Comparison of ENCODE assay signal across 1 cellular context in the genomic region with DNA sequence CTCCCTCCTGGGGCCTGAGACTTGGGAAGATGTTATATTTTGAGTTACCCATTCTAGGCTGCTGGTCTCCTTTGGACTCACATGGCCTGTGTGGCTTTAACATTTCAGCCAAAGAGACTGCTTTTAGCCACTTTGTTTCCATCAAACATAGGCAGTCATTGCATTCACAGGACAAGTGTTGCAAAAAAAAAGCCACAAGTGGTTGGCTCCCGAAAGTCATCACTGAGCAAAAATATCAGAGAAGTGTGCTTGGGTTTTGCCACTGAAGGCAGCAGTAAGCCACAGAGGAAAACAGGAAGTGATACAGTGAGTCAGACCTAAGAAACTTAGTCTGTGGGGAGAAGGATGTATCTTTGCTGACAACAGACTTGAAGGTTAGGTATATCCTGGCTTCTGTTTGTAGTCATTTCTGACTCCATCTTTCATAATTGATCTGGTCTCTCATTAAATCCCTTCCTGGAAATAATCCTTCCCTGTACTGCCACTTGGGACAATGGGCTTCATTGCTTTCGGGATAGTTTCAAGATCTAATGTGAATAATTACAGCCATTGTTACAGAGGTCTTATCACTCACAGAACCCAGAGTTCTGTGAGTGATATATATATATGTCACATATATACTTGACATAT.
TF ChIP-seq lines count a peak whose summit lies in the region.

No MANE protein-coding gene starts in this region.

TF ChIP-seq in K562, 482 proteins besides CTCF, POLR2A, EP300 and RAD21 (continued from another document and continues in another):
- TF ChIP-seq, protein P1, sequence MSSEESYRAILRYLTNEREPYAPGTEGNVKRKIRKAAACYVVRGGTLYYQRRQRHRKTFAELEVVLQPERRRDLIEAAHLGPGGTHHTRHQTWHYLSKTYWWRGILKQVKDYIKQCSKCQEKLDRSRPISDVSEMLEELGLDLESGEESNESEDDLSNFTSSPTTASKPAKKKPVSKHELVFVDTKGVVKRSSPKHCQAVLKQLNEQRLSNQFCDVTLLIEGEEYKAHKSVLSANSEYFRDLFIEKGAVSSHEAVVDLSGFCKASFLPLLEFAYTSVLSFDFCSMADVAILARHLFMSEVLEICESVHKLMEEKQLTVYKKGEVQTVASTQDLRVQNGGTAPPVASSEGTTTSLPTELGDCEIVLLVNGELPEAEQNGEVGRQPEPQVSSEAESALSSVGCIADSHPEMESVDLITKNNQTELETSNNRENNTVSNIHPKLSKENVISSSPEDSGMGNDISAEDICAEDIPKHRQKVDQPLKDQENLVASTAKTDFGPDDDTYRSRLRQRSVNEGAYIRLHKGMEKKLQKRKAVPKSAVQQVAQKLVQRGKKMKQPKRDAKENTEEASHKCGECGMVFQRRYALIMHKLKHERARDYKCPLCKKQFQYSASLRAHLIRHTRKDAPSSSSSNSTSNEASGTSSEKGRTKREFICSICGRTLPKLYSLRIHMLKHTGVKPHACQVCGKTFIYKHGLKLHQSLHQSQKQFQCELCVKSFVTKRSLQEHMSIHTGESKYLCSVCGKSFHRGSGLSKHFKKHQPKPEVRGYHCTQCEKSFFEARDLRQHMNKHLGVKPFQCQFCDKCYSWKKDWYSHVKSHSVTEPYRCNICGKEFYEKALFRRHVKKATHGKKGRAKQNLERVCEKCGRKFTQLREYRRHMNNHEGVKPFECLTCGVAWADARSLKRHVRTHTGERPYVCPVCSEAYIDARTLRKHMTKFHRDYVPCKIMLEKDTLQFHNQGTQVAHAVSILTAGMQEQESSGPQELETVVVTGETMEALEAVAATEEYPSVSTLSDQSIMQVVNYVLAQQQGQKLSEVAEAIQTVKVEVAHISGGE (CRISPR knock-in tag; IDR thresholded peaks at IDR 0.05): no peak
- TF ChIP-seq C11orf30 (IDR thresholded peaks at IDR 0.05; ENCODE audit: low read depth) (no peak), ZNF445 (CRISPR knock-in tag; IDR thresholded peaks at IDR 0.05; ENCODE audit: low read depth) (no peak), ATF6 (CRISPR knock-in tag; IDR thresholded peaks at IDR 0.05) (no peak), GABPA (tag; conservative IDR thresholded peaks at IDR 0.05; ENCODE audit: low read depth) (peak; percentile 70), SP2 (IDR thresholded peaks at IDR 0.05; ENCODE audit: extremely low read depth, low read depth, low read length, poor library complexity, severe bottlenecking) (no peak), GATAD2A (IDR thresholded peaks at IDR 0.05) (no peak), TAF9B (IDR thresholded peaks at IDR 0.05; ENCODE audit: partially characterized antibody) (no peak), NCOA2 (IDR thresholded peaks at IDR 0.05; ENCODE audit: partially characterized antibody in 2 of 2) (no peak), TCFL5 (CRISPR knock-in tag; conservative IDR thresholded peaks at IDR 0.05) (no peak), MTA1 (IDR thresholded peaks at IDR 0.05; ENCODE audit: borderline replicate concordance) (no peak), ZNF354B (CRISPR knock-in tag; IDR thresholded peaks at IDR 0.05) (no peak), ZBED1 (IDR thresholded peaks at IDR 0.05) (no peak), ZNF143 (CRISPR knock-in tag; IDR thresholded peaks at IDR 0.05) (no peak), BCOR (IDR thresholded peaks at IDR 0.05) (no peak), ATF1 (CRISPR knock-in tag; IDR thresholded peaks at IDR 0.05) (no peak), ATF1 (tag; IDR thresholded peaks at IDR 0.05) (0 out of 2 replicates have a peak, but pooled peaks have one; percentile 39), ZNF175 (CRISPR knock-in tag; IDR thresholded peaks at IDR 0.05; ENCODE audit: low read depth) (peak; percentile 93), POLR3A (IDR thresholded peaks at IDR 0.05; ENCODE audit: borderline replicate concordance, extremely low read depth, insufficient read depth, insufficient read length) (no peak), RFX1 (IDR thresholded peaks at IDR 0.05) (no peak), ZNF121 (CRISPR knock-in tag; conservative IDR thresholded peaks at IDR 0.05) (no peak), ZNF830 (CRISPR knock-in tag; IDR thresholded peaks at IDR 0.05) (no peak), NUFIP1 (IDR thresholded peaks at IDR 0.05; ENCODE audit: partially characterized antibody) (no peak), NEUROD1 (IDR thresholded peaks at IDR 0.05; ENCODE audit: borderline replicate concordance, low read depth, low read length, partially characterized antibody) (no peak), L3MBTL2 (IDR thresholded peaks at IDR 0.05) (no peak), ZNF24 (IDR thresholded peaks at IDR 0.05) (no peak), RBM15 (IDR thresholded peaks at IDR 0.05; ENCODE audit: insufficient read depth, low read length) (no peak), TCF7 (IDR thresholded peaks at IDR 0.05; ENCODE audit: borderline replicate concordance) (no peak), IRF2 (CRISPR knock-in tag; IDR thresholded peaks at IDR 0.05) (no peak), NFE2 (IDR thresholded peaks at IDR 0.05; ENCODE audit: low read depth) (peak; percentile 54; the same call in 1 of the 2 replicates), ZNF408 (CRISPR knock-in tag; IDR thresholded peaks at IDR 0.05; ENCODE audit: low read depth) (no peak), STAG1 (CRISPR knock-in tag; IDR thresholded peaks at IDR 0.05; ENCODE audit: borderline replicate concordance) (no peak), NFATC3 (IDR thresholded peaks at IDR 0.05) (no peak), ZNF586 (CRISPR knock-in tag; conservative IDR thresholded peaks at IDR 0.05) (no peak), ZNF316 (IDR thresholded peaks at IDR 0.05) (no peak), ZNF561 (CRISPR knock-in tag; conservative IDR thresholded peaks at IDR 0.05) (no peak), VEZF1 (CRISPR knock-in tag; IDR thresholded peaks at IDR 0.05) (peak; percentile 29; the same call in 1 of the 2 replicates), ZNF717 (CRISPR knock-in tag; IDR thresholded peaks at IDR 0.05) (no peak), KDM5B (IDR thresholded peaks at IDR 0.05; ENCODE audit: insufficient replicate concordance, low read depth, low read length) (no peak), MIER1 (IDR thresholded peaks at IDR 0.05; ENCODE audit: low read depth) (no peak), YY1 (IDR thresholded peaks at IDR 0.05; ENCODE audit: borderline replicate concordance in 1 of 3, control insufficient read depth in 1 of 3, extremely low read depth in 1 of 3, insufficient read depth in 3 of 3, insufficient read length in 1 of 3, insufficient replicate concordance in 2 of 3, low read depth in 1 of 3, low read length in 2 of 3) (no peak), ARID2 (IDR thresholded peaks at IDR 0.05) (no peak), ZSCAN32 (CRISPR knock-in tag; IDR thresholded peaks at IDR 0.05) (no peak), MAFF (IDR thresholded peaks at IDR 0.05; ENCODE audit: low read length) (no peak), ZNF12 (CRISPR knock-in tag; IDR thresholded peaks at IDR 0.05) (no peak), MTA2 (IDR thresholded peaks at IDR 0.05; ENCODE audit: low read depth) (no peak), ZBTB43 (CRISPR knock-in tag; IDR thresholded peaks at IDR 0.05) (no peak)
- TF ChIP-seq, protein P2, sequence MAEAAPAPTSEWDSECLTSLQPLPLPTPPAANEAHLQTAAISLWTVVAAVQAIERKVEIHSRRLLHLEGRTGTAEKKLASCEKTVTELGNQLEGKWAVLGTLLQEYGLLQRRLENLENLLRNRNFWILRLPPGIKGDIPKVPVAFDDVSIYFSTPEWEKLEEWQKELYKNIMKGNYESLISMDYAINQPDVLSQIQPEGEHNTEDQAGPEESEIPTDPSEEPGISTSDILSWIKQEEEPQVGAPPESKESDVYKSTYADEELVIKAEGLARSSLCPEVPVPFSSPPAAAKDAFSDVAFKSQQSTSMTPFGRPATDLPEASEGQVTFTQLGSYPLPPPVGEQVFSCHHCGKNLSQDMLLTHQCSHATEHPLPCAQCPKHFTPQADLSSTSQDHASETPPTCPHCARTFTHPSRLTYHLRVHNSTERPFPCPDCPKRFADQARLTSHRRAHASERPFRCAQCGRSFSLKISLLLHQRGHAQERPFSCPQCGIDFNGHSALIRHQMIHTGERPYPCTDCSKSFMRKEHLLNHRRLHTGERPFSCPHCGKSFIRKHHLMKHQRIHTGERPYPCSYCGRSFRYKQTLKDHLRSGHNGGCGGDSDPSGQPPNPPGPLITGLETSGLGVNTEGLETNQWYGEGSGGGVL (CRISPR knock-in tag; IDR thresholded peaks at IDR 0.05): no peak
- TF ChIP-seq, protein P3, sequence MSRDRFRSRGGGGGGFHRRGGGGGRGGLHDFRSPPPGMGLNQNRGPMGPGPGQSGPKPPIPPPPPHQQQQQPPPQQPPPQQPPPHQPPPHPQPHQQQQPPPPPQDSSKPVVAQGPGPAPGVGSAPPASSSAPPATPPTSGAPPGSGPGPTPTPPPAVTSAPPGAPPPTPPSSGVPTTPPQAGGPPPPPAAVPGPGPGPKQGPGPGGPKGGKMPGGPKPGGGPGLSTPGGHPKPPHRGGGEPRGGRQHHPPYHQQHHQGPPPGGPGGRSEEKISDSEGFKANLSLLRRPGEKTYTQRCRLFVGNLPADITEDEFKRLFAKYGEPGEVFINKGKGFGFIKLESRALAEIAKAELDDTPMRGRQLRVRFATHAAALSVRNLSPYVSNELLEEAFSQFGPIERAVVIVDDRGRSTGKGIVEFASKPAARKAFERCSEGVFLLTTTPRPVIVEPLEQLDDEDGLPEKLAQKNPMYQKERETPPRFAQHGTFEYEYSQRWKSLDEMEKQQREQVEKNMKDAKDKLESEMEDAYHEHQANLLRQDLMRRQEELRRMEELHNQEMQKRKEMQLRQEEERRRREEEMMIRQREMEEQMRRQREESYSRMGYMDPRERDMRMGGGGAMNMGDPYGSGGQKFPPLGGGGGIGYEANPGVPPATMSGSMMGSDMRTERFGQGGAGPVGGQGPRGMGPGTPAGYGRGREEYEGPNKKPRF (IDR thresholded peaks at IDR 0.05; ENCODE audit: low read depth, low read length): no peak
- TF ChIP-seq, protein P4, sequence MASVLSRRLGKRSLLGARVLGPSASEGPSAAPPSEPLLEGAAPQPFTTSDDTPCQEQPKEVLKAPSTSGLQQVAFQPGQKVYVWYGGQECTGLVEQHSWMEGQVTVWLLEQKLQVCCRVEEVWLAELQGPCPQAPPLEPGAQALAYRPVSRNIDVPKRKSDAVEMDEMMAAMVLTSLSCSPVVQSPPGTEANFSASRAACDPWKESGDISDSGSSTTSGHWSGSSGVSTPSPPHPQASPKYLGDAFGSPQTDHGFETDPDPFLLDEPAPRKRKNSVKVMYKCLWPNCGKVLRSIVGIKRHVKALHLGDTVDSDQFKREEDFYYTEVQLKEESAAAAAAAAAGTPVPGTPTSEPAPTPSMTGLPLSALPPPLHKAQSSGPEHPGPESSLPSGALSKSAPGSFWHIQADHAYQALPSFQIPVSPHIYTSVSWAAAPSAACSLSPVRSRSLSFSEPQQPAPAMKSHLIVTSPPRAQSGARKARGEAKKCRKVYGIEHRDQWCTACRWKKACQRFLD (CRISPR knock-in tag; IDR thresholded peaks at IDR 0.05): peak; percentile 70; the same call in 1 of the 2 replicates
- TF ChIP-seq, protein P5, sequence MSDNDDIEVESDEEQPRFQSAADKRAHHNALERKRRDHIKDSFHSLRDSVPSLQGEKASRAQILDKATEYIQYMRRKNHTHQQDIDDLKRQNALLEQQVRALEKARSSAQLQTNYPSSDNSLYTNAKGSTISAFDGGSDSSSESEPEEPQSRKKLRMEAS (CRISPR knock-in tag; IDR thresholded peaks at IDR 0.05): no peak
- TF ChIP-seq, protein P6, sequence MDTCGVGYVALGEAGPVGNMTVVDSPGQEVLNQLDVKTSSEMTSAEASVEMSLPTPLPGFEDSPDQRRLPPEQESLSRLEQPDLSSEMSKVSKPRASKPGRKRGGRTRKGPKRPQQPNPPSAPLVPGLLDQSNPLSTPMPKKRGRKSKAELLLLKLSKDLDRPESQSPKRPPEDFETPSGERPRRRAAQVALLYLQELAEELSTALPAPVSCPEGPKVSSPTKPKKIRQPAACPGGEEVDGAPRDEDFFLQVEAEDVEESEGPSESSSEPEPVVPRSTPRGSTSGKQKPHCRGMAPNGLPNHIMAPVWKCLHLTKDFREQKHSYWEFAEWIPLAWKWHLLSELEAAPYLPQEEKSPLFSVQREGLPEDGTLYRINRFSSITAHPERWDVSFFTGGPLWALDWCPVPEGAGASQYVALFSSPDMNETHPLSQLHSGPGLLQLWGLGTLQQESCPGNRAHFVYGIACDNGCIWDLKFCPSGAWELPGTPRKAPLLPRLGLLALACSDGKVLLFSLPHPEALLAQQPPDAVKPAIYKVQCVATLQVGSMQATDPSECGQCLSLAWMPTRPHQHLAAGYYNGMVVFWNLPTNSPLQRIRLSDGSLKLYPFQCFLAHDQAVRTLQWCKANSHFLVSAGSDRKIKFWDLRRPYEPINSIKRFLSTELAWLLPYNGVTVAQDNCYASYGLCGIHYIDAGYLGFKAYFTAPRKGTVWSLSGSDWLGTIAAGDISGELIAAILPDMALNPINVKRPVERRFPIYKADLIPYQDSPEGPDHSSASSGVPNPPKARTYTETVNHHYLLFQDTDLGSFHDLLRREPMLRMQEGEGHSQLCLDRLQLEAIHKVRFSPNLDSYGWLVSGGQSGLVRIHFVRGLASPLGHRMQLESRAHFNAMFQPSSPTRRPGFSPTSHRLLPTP (IDR thresholded peaks at IDR 0.05; ENCODE audit: borderline replicate concordance, extremely low read depth, insufficient read length): no peak
